Comparison of ENCODE assay signal across 8 cellular contexts in genomic region chr2:112644155-112644932, GRCh38. TPM values are rescaled to one million over a fixed set of nuclear protein-coding genes. Genes with fewer than 3 reads are reported as not detected.
DNase-seq lines count a peak whose midpoint lies in the region; ATAC-seq and TF ChIP-seq lines count a peak whose summit lies in the region.

No MANE protein-coding gene starts in this region.

- peaks cover 33% of the 10 kb centered on the region for H3K36me3 Mint-ChIP-seq in CD8-positive, alpha-beta T cell
- H3K36me3 Mint-ChIP-seq in mesothelial cell of epicardium: peaks cover 2% of the 10 kb centered on the region

- intact Hi-C loops in CD8-positive, alpha-beta T cell (cut with DNase I, micrococcal nuclease): loop anchor here (2.0 to 10.0 kb wide), 5 partner anchors 60 to 1250 kb away; partner anchors contain the start of genes TMEM87B (in 2 of the 2), ACTR3 (in 1 of the 2), CHCHD5 (in 1 of the 2) and CKAP2L (in 1 of the 2)

- peak overlapping the region; percentile 84 for H3K4me3 ChIP-seq in CD8-positive, alpha-beta T cell (ENCODE audit: low read depth, low read length)
- H3K4me3 ChIP-seq in cardiac fibroblast (replicated peaks in 1 of 2; ENCODE audit: low read depth in 2 of 2, low read length in 2 of 2): peak overlapping the region; percentile 81 to 88

- H3K4me1 Mint-ChIP-seq in CD8-positive, alpha-beta T cell (ENCODE audit: low read depth): peaks cover 49% of the 10 kb centered on the region
- H3K4me1 Mint-ChIP-seq in mesothelial cell of epicardium: peaks cover 35% of the 10 kb centered on the region

- CTCF ChIA-PET in CD8-positive, alpha-beta T cell (lab: Charles Lee): interaction anchor here (0.9 to 10.8 kb wide), 5 partner anchors 14 to 83 kb away, joined by 3 to 180 read pairs (median 4); no protein-coding TSS in a partner anchor

- TF ChIP-seq CTCF in CD8-positive, alpha-beta T cell (IDR thresholded peaks at IDR 0.05): no peak
- TF ChIP-seq CTCF in cardiac fibroblast (IDR thresholded peaks at IDR 0.05; ENCODE audit: low read depth, low read length) (no peak), mesothelial cell of epicardium (IDR thresholded peaks at IDR 0.05; ENCODE audit: unreplicated experiment) (no peak)

- H3K4me3 Mint-ChIP-seq in CD8-positive, alpha-beta T cell: peak overlapping the region; percentile 85
- peak overlapping the region; percentile 68 for H3K4me3 Mint-ChIP-seq in mesothelial cell of epicardium

- H3K27ac ChIP-seq in CD8-positive, alpha-beta T cell (ENCODE audit: low read depth, low read length): peak overlapping the region; percentile 91

- no peaks in the 10 kb centered on the region for H3K9me3 ChIP-seq in CD8-positive, alpha-beta T cell (ENCODE audit: low read length)

- POLR2A ChIA-PET in CD8-positive, alpha-beta T cell (lab: Charles Lee): interaction anchor here (1.1 to 5.8 kb wide), 4 partner anchors 14 to 59 kb away, joined by 3 to 183 read pairs (median 10); partner anchors contain the start of gene CHCHD5

- ATAC-seq in CD8-positive, alpha-beta T cell: no peak
- ATAC-seq in HG03280 (IDR thresholded peaks at IDR 0.05; ENCODE audit: unreplicated experiment): no peak
- no peak for ATAC-seq in GM18868 (IDR thresholded peaks at IDR 0.05; ENCODE audit: unreplicated experiment)

- H3K27me3 ChIP-seq in CD8-positive, alpha-beta T cell (ENCODE audit: insufficient read depth, low read length): no peaks in the 10 kb centered on the region

- peak overlapping the region; percentile 86 for H3K27ac Mint-ChIP-seq in CD8-positive, alpha-beta T cell
- peak overlapping the region; percentile 68 for H3K27ac Mint-ChIP-seq in mesothelial cell of epicardium

- peaks cover 41% of the 10 kb centered on the region for H3K4me1 ChIP-seq in CD8-positive, alpha-beta T cell (ENCODE audit: insufficient read depth, low read length)

- no peak for DNase-seq in CD8-positive, alpha-beta T cell
- DNase-seq in LHCN-M2 (ENCODE audit: low read depth) (peak; percentile 37), cardiac fibroblast (ENCODE audit: low read depth in 2 of 2) (no peak), mesothelial cell of epicardium (ENCODE audit: low spot score in 2 of 2, unreplicated experiment in 2 of 2) (no peak), NCI-H146 (lab: John Stamatoyannopoulos, UW) (no peak), NCI-H2107 treated with DMSO at 0.1 percent for 48 hours (lab: John Stamatoyannopoulos, UW; ENCODE audit: unreplicated experiment) (no peak)

- H3K27me3 Mint-ChIP-seq in CD8-positive, alpha-beta T cell (ENCODE audit: low read depth): no peaks in the 10 kb centered on the region
- peaks cover 14% of the 10 kb centered on the region for H3K27me3 Mint-ChIP-seq in mesothelial cell of epicardium (ENCODE audit: low read depth)

- no peaks in the 10 kb centered on the region for H3K9me3 Mint-ChIP-seq in CD8-positive, alpha-beta T cell
- H3K9me3 Mint-ChIP-seq in mesothelial cell of epicardium: no peaks in the 10 kb centered on the region

- H3K36me3 ChIP-seq in CD8-positive, alpha-beta T cell (ENCODE audit: insufficient read depth, low read length): peaks cover 5% of the 10 kb centered on the region

RNA-seq across cellular contexts. Expression of gene SLC20A1, which starts 1.4 kb away (rescaled TPM):
- 100 to 1,000 TPM; 144 to 145 TPM for total RNA-seq in CD8-positive, alpha-beta T cell
- total RNA-seq in LHCN-M2 (2014; rRNA removed) (172 and 186 TPM in 2 replicates), mesothelial cell of epicardium (41.6 to 46.9 TPM (median 46.3 TPM) in 3 replicates)
- 89.4 TPM for polyA plus RNA-seq in LHCN-M2 (2012)

RNA-seq across cellular contexts. Expression of gene CHCHD5, which starts 59.9 kb away (rescaled TPM):
- total RNA-seq in CD8-positive, alpha-beta T cell: 10 to 100 TPM; 12.0 to 15.5 TPM
- total RNA-seq in LHCN-M2 (2014; rRNA removed) (22.4 and 32.6 TPM in 2 replicates), mesothelial cell of epicardium (32.3 to 33.2 TPM (median 32.4 TPM) in 3 replicates)
- 94.1 TPM for polyA plus RNA-seq in LHCN-M2 (2012)
